ENCODE assay signal across 8 cellular contexts in genomic region chr12:116534341-116535121, GRCh38. TPM values are rescaled to one million over a fixed set of nuclear protein-coding genes. Genes with fewer than 3 reads are reported as not detected.
DNase-seq lines count a peak whose midpoint lies in the region; ATAC-seq and TF ChIP-seq lines count a peak whose summit lies in the region.

No MANE protein-coding gene starts in this region.

- no peak for TF ChIP-seq POLR2A in esophagus squamous epithelium (IDR thresholded peaks at IDR 0.05)

- H3K9ac ChIP-seq in SK-N-SH, result peak overlapping the region; percentile 50; the same call in 1 of the 2 replicates

- peaks cover 10% of the 10 kb centered on the region for H3F3A ChIP-seq in SK-N-SH (replicated peaks; ENCODE audit: insufficient read depth)

- TF ChIP-seq EP300 in SK-N-SH (IDR thresholded peaks at IDR 0.05; ENCODE audit: borderline replicate concordance in 1 of 2, low read depth in 1 of 2, low read length in 1 of 2), result peak in 1 of 2 experiments; percentile 60; a peak in 2 of 4 replicates

- TF ChIP-seq RAD21 in SK-N-SH (IDR thresholded peaks at IDR 0.05; ENCODE audit: low read length), result no peak

- intact Hi-C loops in activated CD4-positive, alpha-beta T cell treated with anti-CD3 and anti-CD28 coated beads, Interleukin-2, amount 10 ng/mL, durations not matched to agents 24 days and 14 days (cut with micrococcal nuclease), result loop anchor here (5.0 kb wide), 1 partner anchor 58 kb away; no protein-coding TSS in a partner anchor
- intact Hi-C loops in esophagus squamous epithelium (cut with DNase I), result no loop called here

- H3K36me3 ChIP-seq in SK-N-SH (replicated peaks in 1 of 2; ENCODE audit: control insufficient read depth in 1 of 2, insufficient read depth in 2 of 2, low read length in 1 of 2), result no peaks in the 10 kb centered on the region
- H3K36me3 ChIP-seq in esophagus squamous epithelium, result no peaks in the 10 kb centered on the region

- H3K79me2 ChIP-seq in SK-N-SH (ENCODE audit: insufficient read depth), result no peaks in the 10 kb centered on the region

- peak overlapping the region; percentile 78 for H3K4me2 ChIP-seq in SK-N-SH

- no peaks in the 10 kb centered on the region for H3K9me3 Mint-ChIP-seq in activated CD4-positive, alpha-beta T cell treated with anti-CD3 and anti-CD28 coated beads, Interleukin-2, amount 10 ng/mL, durations not matched to agents 24 days and 14 days
- H3K9me3 Mint-ChIP-seq in osteocyte (ENCODE audit: unreplicated experiment), result no peaks in the 10 kb centered on the region

- peak overlapping the region; percentile 91 for H3K4me3 Mint-ChIP-seq in activated CD4-positive, alpha-beta T cell treated with anti-CD3 and anti-CD28 coated beads, Interleukin-2, amount 10 ng/mL, durations not matched to agents 24 days and 14 days
- H3K4me3 Mint-ChIP-seq in osteocyte (ENCODE audit: unreplicated experiment), result peak overlapping the region; percentile 87

- H3K4me1 ChIP-seq in SK-N-SH (ENCODE audit: control insufficient read depth in 1 of 2, insufficient read depth in 2 of 2, low read depth in 1 of 2, low read length in 1 of 2) (peaks cover 10 to 14% of the 10 kb centered on the region in 2 experiments; a peak in 2 of 4 replicates), esophagus squamous epithelium (peaks cover 21 to 68% (median 46%) of the 10 kb centered on the region in 3 donors)

- no peak for DNase-seq in activated CD4-positive, alpha-beta T cell treated with anti-CD3 and anti-CD28 coated beads, Interleukin-2, amount 10 ng/mL, durations not matched to agents 24 days and 14 days
- no peak for DNase-seq in activated CD4-positive, alpha-beta T cell treated with anti-CD3 and anti-CD28 coated beads, Interleukin-2, amount 50 U/mL, for 48 hours
- DNase-seq in SK-N-SH, result peak; percentile 51
- DNase-seq in esophagus squamous epithelium (lab: John Stamatoyannopoulos, UW), result no peak
- no peak for DNase-seq in osteocyte (ENCODE audit: extremely low spot score, unreplicated experiment)
- no peak for DNase-seq in GDM1 (lab: John Stamatoyannopoulos, UW)
- DNase-seq in stimulated activated CD4-positive, alpha-beta T cell treated with anti-CD3 and anti-CD28 coated beads, Interleukin-15, amount 100 ng/mL, for 24 hours, result no peak

- no peak for ATAC-seq in GM18498 (IDR thresholded peaks at IDR 0.05; ENCODE audit: unreplicated experiment)

- H4K20me1 ChIP-seq in SK-N-SH (ENCODE audit: insufficient read depth), result no peaks in the 10 kb centered on the region

- no peak overlapping the region for H3K27ac Mint-ChIP-seq in activated CD4-positive, alpha-beta T cell treated with anti-CD3 and anti-CD28 coated beads, Interleukin-2, amount 10 ng/mL, durations not matched to agents 24 days and 14 days
- H3K27ac Mint-ChIP-seq in osteocyte (ENCODE audit: unreplicated experiment), result peak overlapping the region; percentile 78

- H3K27me3 ChIP-seq in SK-N-SH (ENCODE audit: insufficient read depth) (no peaks in the 10 kb centered on the region), esophagus squamous epithelium (no peaks in the 10 kb centered on the region)

- H3K36me3 Mint-ChIP-seq in activated CD4-positive, alpha-beta T cell treated with anti-CD3 and anti-CD28 coated beads, Interleukin-2, amount 10 ng/mL, durations not matched to agents 24 days and 14 days (ENCODE audit: low read depth), result peaks cover 2% of the 10 kb centered on the region
- no peaks in the 10 kb centered on the region for H3K36me3 Mint-ChIP-seq in osteocyte (ENCODE audit: unreplicated experiment)

- CTCF ChIA-PET in SK-N-SH (lab: Yijun Ruan, JAX), result no interaction called here

- TF ChIP-seq CTCF in SK-N-SH (IDR thresholded peaks at IDR 0.05) (no peak), esophagus squamous epithelium (IDR thresholded peaks at IDR 0.05) (no peak), osteocyte (IDR thresholded peaks at IDR 0.05) (no peak)

- 14% methylated on average over 19 of the region's 27 CpGs for WGBS in SK-N-SH (ENCODE audit: low lambda C conversion rate)
- WGBS in esophagus squamous epithelium, 2 donors, result 5 to 15% methylated on average over 20 to 27 of the region's 27 CpGs

- POLR2A ChIA-PET in SK-N-SH (lab: Yijun Ruan, JAX), result no interaction called here

- peak overlapping the region; percentile 39; the same call in 1 of the 2 replicates for H2AFZ ChIP-seq in SK-N-SH (ENCODE audit: low read depth)

- H3K27ac ChIP-seq in SK-N-SH (ENCODE audit: low read depth in 2 of 2, low read length in 1 of 2) (peak overlapping the region; percentile 72 to 85; a peak in 3 of 4 replicates), esophagus squamous epithelium (peak overlapping the region; percentile 74 to 91 (median 90))

- no peaks in the 10 kb centered on the region for H3K9me2 ChIP-seq in SK-N-SH

- H3K9me3 ChIP-seq in SK-N-SH (no peaks in the 10 kb centered on the region), esophagus squamous epithelium (no peaks in the 10 kb centered on the region)

- H3K4me3 ChIP-seq in SK-N-SH (ENCODE audit: low read depth in 2 of 2, low read length in 1 of 2) (peak overlapping the region; percentile 59 to 71), esophagus squamous epithelium (peak overlapping the region; percentile 39 to 77 (median 65))

- H3K27me3 Mint-ChIP-seq in activated CD4-positive, alpha-beta T cell treated with anti-CD3 and anti-CD28 coated beads, Interleukin-2, amount 10 ng/mL, durations not matched to agents 24 days and 14 days, result peaks cover 9% of the 10 kb centered on the region
- no peaks in the 10 kb centered on the region for H3K27me3 Mint-ChIP-seq in osteocyte (ENCODE audit: unreplicated experiment)

- H3K4me1 Mint-ChIP-seq in activated CD4-positive, alpha-beta T cell treated with anti-CD3 and anti-CD28 coated beads, Interleukin-2, amount 10 ng/mL, durations not matched to agents 24 days and 14 days, result peaks cover 42% of the 10 kb centered on the region
- peaks cover 47% of the 10 kb centered on the region for H3K4me1 Mint-ChIP-seq in osteocyte (ENCODE audit: unreplicated experiment)

TF ChIP-seq in SK-N-SH, 30 proteins besides CTCF, POLR2A, EP300 and RAD21 (continues in another document):
- TF ChIP-seq IRF3 (IDR thresholded peaks at IDR 0.05; ENCODE audit: low read depth, low read length), result no peak
- TF ChIP-seq EZH2phosphoT487 (IDR thresholded peaks at IDR 0.05; ENCODE audit: borderline replicate concordance, low read depth), result no peak
- TF ChIP-seq PBX3 (IDR thresholded peaks at IDR 0.05), result peak; percentile 95
- no peak for TF ChIP-seq JUND (IDR thresholded peaks at IDR 0.05)
- TF ChIP-seq FOSL2 (IDR thresholded peaks at IDR 0.05; ENCODE audit: borderline replicate concordance, low read depth), result no peak
- TF ChIP-seq ELF1 (IDR thresholded peaks at IDR 0.05), result no peak
- peak; percentile 32; the same call in 1 of the 2 replicates for TF ChIP-seq RCOR1 (IDR thresholded peaks at IDR 0.05; ENCODE audit: low read length)
- no peak for TF ChIP-seq SIN3A (IDR thresholded peaks at IDR 0.05; ENCODE audit: borderline replicate concordance, low read depth, low read length)
- TF ChIP-seq USF2 (IDR thresholded peaks at IDR 0.05; ENCODE audit: borderline replicate concordance, low read depth, low read length), result no peak

RNA-seq across cellular contexts. Expression of gene MAP1LC3B2, which starts 24.6 kb away (rescaled TPM):
- 0.68 TPM in 1 of 2 replicates, not detected in the other for total RNA-seq in activated CD4-positive, alpha-beta T cell treated with anti-CD3 and anti-CD28 coated beads, Interleukin-2, amount 10 ng/mL, durations not matched to agents 24 days and 14 days
- 0.76 and 0.81 TPM in 2 replicates for polyA plus RNA-seq in SK-N-SH (2012; rRNA removed)
- polyA plus RNA-seq in SK-N-SH (2012; cell fraction: cytosol; rRNA removed), result 1.4 and 3.6 TPM in 2 replicates
- polyA plus RNA-seq in SK-N-SH (2012; cell fraction: nucleus; rRNA removed), result 3.6 and 4.3 TPM in 2 replicates
- total RNA-seq in esophagus squamous epithelium (under 1 TPM in 2 of 4 donors, not detected in 2; 0.76 TPM), osteocyte (1.7 and 2.1 TPM in 2 replicates)
